In the genomic region with DNA sequence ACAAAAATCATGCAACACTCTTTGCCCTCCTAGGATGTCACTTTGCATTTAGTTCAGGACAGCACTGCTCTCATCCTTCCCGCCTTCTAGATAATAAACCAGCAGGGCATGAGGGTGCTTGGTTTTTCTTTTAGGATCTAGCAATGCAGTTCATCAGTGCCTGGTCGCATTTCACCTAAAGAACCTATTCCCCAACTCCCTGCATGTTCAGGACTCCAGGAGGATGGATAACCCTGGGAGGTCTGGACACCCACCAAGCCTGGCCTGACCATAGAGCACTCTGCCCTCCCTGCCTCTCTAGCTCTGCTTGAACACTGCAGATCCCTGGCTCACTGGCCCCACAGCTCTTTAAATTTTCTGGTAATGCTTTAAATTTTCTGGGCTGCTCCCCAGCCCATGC, we compare ENCODE assay signal across 19 cellular contexts. TPM values are rescaled to one million over a fixed set of nuclear protein-coding genes. Genes with fewer than 3 reads are reported as not detected.
DNase-seq lines count a peak whose midpoint lies in the region; ATAC-seq and TF ChIP-seq lines count a peak whose summit lies in the region.
"Had no signal": no experiment of that assay in that cellular context is flagged by ENCODE, and none has a peak within 500 bp of the region (broad histone marks: within the 10 kb centered on the region; RNA-seq: fewer than 3 reads in every experiment).

No MANE protein-coding gene starts in this region.

- H3K36me3 ChIP-seq in CD4-positive, CD25-positive, alpha-beta regulatory T cell (ENCODE audit: control insufficient read depth, insufficient read depth, low read length) = no peaks in the 10 kb centered on the region
- peaks cover 7% of the 10 kb centered on the region; the same call in 1 of the 2 replicates for H3K36me3 ChIP-seq in HUES6 (ENCODE audit: control insufficient read depth, insufficient read depth, low read length)

- TF ChIP-seq CTCF in AG04450 (IDR thresholded peaks at IDR 0.05; ENCODE audit: low read depth, low read length) = no peak

- intact Hi-C loops in activated T-helper 2 cell treated with anti-CD3 and anti-CD28 coated beads, Interferon-gamma antibody, Interleukin-2, Interleukin-4, amounts not matched to agents 10 μg/mL and 5 μg/mL and 100 μg/mL, durations not matched to agents 14 hours and 24 hours and 36 hours (cut with micrococcal nuclease) = loop anchor here (5.0 kb wide), 1 partner anchor 58 kb away; no protein-coding TSS in a partner anchor

- peak overlapping the region in 3 of 4 donors; percentile 4 to 11 (median 10) for H3K4me3 Mint-ChIP-seq in CD4-positive, CD25-positive, alpha-beta regulatory T cell
- H3K4me3 Mint-ChIP-seq in activated T-helper 2 cell treated with anti-CD3 and anti-CD28 coated beads, Interferon-gamma antibody, Interleukin-2, Interleukin-4, amounts not matched to agents 10 μg/mL and 5 μg/mL and 100 μg/mL, durations not matched to agents 14 hours and 24 hours and 36 hours (ENCODE audit: low read depth) = no peak overlapping the region
- H3K4me3 Mint-ChIP-seq: CD4-positive, alpha-beta memory T cell; H9 had no signal

- no peak overlapping the region for H3K27ac ChIP-seq in AG04450 (ENCODE audit: low read depth, low read length)
- no peak overlapping the region for H3K27ac ChIP-seq in CD4-positive, CD25-positive, alpha-beta regulatory T cell (ENCODE audit: insufficient read depth, low read length, poor library complexity, severe bottlenecking)
- no peak overlapping the region for H3K27ac ChIP-seq in HUES6 (ENCODE audit: low read depth, low read length)
- H3K27ac ChIP-seq: C4-2B had no signal

- H3K4me3 ChIP-seq in AG04450 (ENCODE audit: low read depth, low read length) (peak overlapping the region; percentile 10; the same call in 1 of the 2 replicates), HUES6 (ENCODE audit: low read depth, low read length) (peak overlapping the region; percentile 71; the same call in 1 of the 2 replicates), iPS-11a (ENCODE audit: low read depth, low read length) (peak overlapping the region; percentile 2)
- no peak overlapping the region for H3K4me3 ChIP-seq in CD4-positive, CD25-positive, alpha-beta regulatory T cell (ENCODE audit: low read depth, low read length)
- H3K4me3 ChIP-seq: K562 had no signal

- no peaks in the 10 kb centered on the region for H3K9me3 ChIP-seq in AG04450 (ENCODE audit: control insufficient read depth, insufficient read depth, low read length)
- no peaks in the 10 kb centered on the region for H3K9me3 ChIP-seq in CD4-positive, CD25-positive, alpha-beta regulatory T cell (ENCODE audit: control insufficient read depth in 2 of 2, low read length in 2 of 2)
- H3K9me3 ChIP-seq in HUES6 (ENCODE audit: control insufficient read depth, insufficient read depth, low read depth, low read length) = no peaks in the 10 kb centered on the region

- POLR2A ChIA-PET in AG04450 (lab: Yijun Ruan, JAX) = interaction anchor here (1.1 kb wide), 1 partner anchor 56 kb away, joined by 4 read pairs; no protein-coding TSS in a partner anchor

- no peak for ATAC-seq in CD4-positive, CD25-positive, alpha-beta regulatory T cell (ENCODE audit: low read depth in 2 of 2)
- ATAC-seq: K562 had no signal

- H3K9me3 Mint-ChIP-seq in CD4-positive, CD25-positive, alpha-beta regulatory T cell = no peaks in the 10 kb centered on the region
- H3K9me3 Mint-ChIP-seq in activated T-helper 2 cell treated with anti-CD3 and anti-CD28 coated beads, Interferon-gamma antibody, Interleukin-2, Interleukin-4, amounts not matched to agents 10 μg/mL and 5 μg/mL and 100 μg/mL, durations not matched to agents 14 hours and 24 hours and 36 hours = no peaks in the 10 kb centered on the region

- peaks cover 37% of the 10 kb centered on the region for H3K4me1 ChIP-seq in CD4-positive, CD25-positive, alpha-beta regulatory T cell (ENCODE audit: control insufficient read depth, insufficient read depth, low read length, poor library complexity, severe bottlenecking)
- H3K4me1 ChIP-seq in HUES6 (ENCODE audit: control insufficient read depth, insufficient read depth, low read length) = peaks cover 37% of the 10 kb centered on the region

- DNase-seq in AG04450 (ENCODE audit: low read depth, low spot score) = no peak
- DNase-seq in CD4-positive, CD25-positive, alpha-beta regulatory T cell = no peak
- no peak for DNase-seq in activated T-helper 2 cell treated with anti-CD3 and anti-CD28 coated beads, Interferon-gamma antibody, Interleukin-2, Interleukin-4, amounts not matched to agents 10 μg/mL and 5 μg/mL and 100 μg/mL, durations not matched to agents 14 hours and 24 hours and 36 hours (ENCODE audit: low spot score)
- DNase-seq in NCI-H2227 treated with DMSO at 0.1 percent for 48 hours (lab: John Stamatoyannopoulos, UW) = no peak
- no peak for DNase-seq in ecto neural progenitor cell (ENCODE audit: low spot score)
- no peak for DNase-seq in NCI-H748 treated with DMSO at 0.1 percent for 48 hours (lab: John Stamatoyannopoulos, UW)
- DNase-seq: ACHN; AML-193; CD4-positive, alpha-beta memory T cell; DMS153; DMS79; GF-D8; H9; IMR-90 had no signal

- H3K27me3 Mint-ChIP-seq in CD4-positive, CD25-positive, alpha-beta regulatory T cell = no peaks in the 10 kb centered on the region
- no peaks in the 10 kb centered on the region for H3K27me3 Mint-ChIP-seq in activated T-helper 2 cell treated with anti-CD3 and anti-CD28 coated beads, Interferon-gamma antibody, Interleukin-2, Interleukin-4, amounts not matched to agents 10 μg/mL and 5 μg/mL and 100 μg/mL, durations not matched to agents 14 hours and 24 hours and 36 hours (ENCODE audit: low read depth)
- H3K27me3 Mint-ChIP-seq: CD4-positive, alpha-beta memory T cell had no signal

- H3K36me3 Mint-ChIP-seq in CD4-positive, CD25-positive, alpha-beta regulatory T cell = no peaks in the 10 kb centered on the region
- H3K36me3 Mint-ChIP-seq in activated T-helper 2 cell treated with anti-CD3 and anti-CD28 coated beads, Interferon-gamma antibody, Interleukin-2, Interleukin-4, amounts not matched to agents 10 μg/mL and 5 μg/mL and 100 μg/mL, durations not matched to agents 14 hours and 24 hours and 36 hours (ENCODE audit: low read depth) = peaks cover 45% of the 10 kb centered on the region

- peak overlapping the region in 2 of 3 donors; percentile 38 to 76 for H3K27ac Mint-ChIP-seq in CD4-positive, CD25-positive, alpha-beta regulatory T cell
- H3K27ac Mint-ChIP-seq in activated T-helper 2 cell treated with anti-CD3 and anti-CD28 coated beads, Interferon-gamma antibody, Interleukin-2, Interleukin-4, amounts not matched to agents 10 μg/mL and 5 μg/mL and 100 μg/mL, durations not matched to agents 14 hours and 24 hours and 36 hours = no peak overlapping the region
- H3K27ac Mint-ChIP-seq: H9 had no signal

- no peaks in the 10 kb centered on the region for H3K27me3 ChIP-seq in AG04450 (ENCODE audit: control insufficient read depth, insufficient read depth, low read length)
- no peaks in the 10 kb centered on the region for H3K27me3 ChIP-seq in CD4-positive, CD25-positive, alpha-beta regulatory T cell (ENCODE audit: control insufficient read depth, insufficient read depth, low read length)
- H3K27me3 ChIP-seq in HUES6 (ENCODE audit: control insufficient read depth, insufficient read depth, low read length) = peaks cover 3% of the 10 kb centered on the region; the same call in 1 of the 2 replicates

- no peak overlapping the region for H3K9ac ChIP-seq in HUES6 (ENCODE audit: low read length)

- CTCF ChIA-PET in AG04450 (lab: Charles Lee) = interaction anchor here (1.3 kb wide), 1 partner anchor 107 kb away, joined by 3 read pairs; no protein-coding TSS in a partner anchor

- peaks cover 25 to 60% (median 40%) of the 10 kb centered on the region in 4 donors for H3K4me1 Mint-ChIP-seq in CD4-positive, CD25-positive, alpha-beta regulatory T cell
- peaks cover 48% of the 10 kb centered on the region for H3K4me1 Mint-ChIP-seq in activated T-helper 2 cell treated with anti-CD3 and anti-CD28 coated beads, Interferon-gamma antibody, Interleukin-2, Interleukin-4, amounts not matched to agents 10 μg/mL and 5 μg/mL and 100 μg/mL, durations not matched to agents 14 hours and 24 hours and 36 hours (ENCODE audit: low read depth)

RNA-seq across cellular contexts. Expression of gene SLFN12, which starts 2.6 kb away (rescaled TPM):
- polyA plus RNA-seq in AG04450 (2011; rRNA removed) = 27.7 and 36.1 TPM in 2 replicates
- 24.3 and 39.0 TPM in 2 replicates for polyA minus RNA-seq in AG04450 (2011; rRNA and poly(A)+ RNA removed)
- total RNA-seq in CD4-positive, CD25-positive, alpha-beta regulatory T cell = 7.0 TPM
- 1 to 10 TPM; 2.6 to 3.6 (median 2.9) TPM for polyA plus RNA-seq in CD4-positive, CD25-positive, alpha-beta regulatory T cell
- total RNA-seq in activated T-helper 2 cell treated with anti-CD3 and anti-CD28 coated beads, Interferon-gamma antibody, Interleukin-2, Interleukin-4, amounts not matched to agents 10 μg/mL and 5 μg/mL and 100 μg/mL, durations not matched to agents 14 hours and 24 hours and 36 hours = 7.5 and 8.8 TPM in 2 replicates
- total RNA-seq: HT-29 had no signal

RNA-seq across cellular contexts. Expression of gene SLFN13, which starts 18.9 kb away (rescaled TPM):
- polyA plus RNA-seq in AG04450 (2011; rRNA removed) = 2.7 and 3.1 TPM in 2 replicates
- 9.7 and 16.3 TPM in 2 replicates for polyA minus RNA-seq in AG04450 (2011; rRNA and poly(A)+ RNA removed)
- total RNA-seq in CD4-positive, CD25-positive, alpha-beta regulatory T cell = 25.5 TPM
- polyA plus RNA-seq in CD4-positive, CD25-positive, alpha-beta regulatory T cell = 1 to 10 TPM; 4.9 to 6.2 (median 5.1) TPM
- 41.9 and 42.6 TPM in 2 replicates for total RNA-seq in activated T-helper 2 cell treated with anti-CD3 and anti-CD28 coated beads, Interferon-gamma antibody, Interleukin-2, Interleukin-4, amounts not matched to agents 10 μg/mL and 5 μg/mL and 100 μg/mL, durations not matched to agents 14 hours and 24 hours and 36 hours
- total RNA-seq: HT-29 had no signal

RNA-seq across cellular contexts. Expression of gene SLFN11, which starts 56.3 kb away (rescaled TPM):
- polyA plus RNA-seq in AG04450 (2011; rRNA removed) = 53.3 and 73.2 TPM in 2 replicates
- 80.3 and 90.2 TPM in 2 replicates for polyA minus RNA-seq in AG04450 (2011; rRNA and poly(A)+ RNA removed)
- 61.9 TPM for total RNA-seq in CD4-positive, CD25-positive, alpha-beta regulatory T cell
- polyA plus RNA-seq in CD4-positive, CD25-positive, alpha-beta regulatory T cell = 10 to 100 TPM; 10.1 to 18.0 (median 11.2) TPM
- 112 and 114 TPM in 2 replicates for total RNA-seq in activated T-helper 2 cell treated with anti-CD3 and anti-CD28 coated beads, Interferon-gamma antibody, Interleukin-2, Interleukin-4, amounts not matched to agents 10 μg/mL and 5 μg/mL and 100 μg/mL, durations not matched to agents 14 hours and 24 hours and 36 hours
- total RNA-seq: HT-29 had no signal
